28 cellular contexts compared by ENCODE assay signal in genomic region chr6:165999279-165999678, GRCh38.
"Had no signal": no experiment of that assay in that cellular context is flagged by ENCODE, and none has a peak within 500 bp of the region (broad histone marks: within the 10 kb centered on the region; RNA-seq: fewer than 3 reads in every experiment).

No MANE protein-coding gene starts in this region.

- H3K4me1 ChIP-seq: left lung, lower lobe of right lung, right atrium auricular region, right lobe of liver, stomach, testis, transverse colon, upper lobe of left lung, vagina had no signal

- H3K36me3 Mint-ChIP-seq: immature natural killer cell; naive thymus-derived CD8-positive, alpha-beta T cell; neural progenitor cell; stimulated activated naive B cell treated with anti-CD40 and anti-IgM and Interleukin-4, amounts not matched to agents 10 μg/mL and 1 μg/mL and 100 μg/mL, for 72 hours had no signal

- H3K9me3 Mint-ChIP-seq: nephron had no signal

- H3K27me3 ChIP-seq: ovary, right atrium auricular region, right lobe of liver, stomach, testis, thyroid gland, transverse colon, upper lobe of left lung, vagina had no signal

- FAIRE-seq: islet of Langerhans, kidney had no signal

- H3K36me3 ChIP-seq: left lung, lower lobe of right lung, neural progenitor cell, ovary, right atrium auricular region, right lobe of liver, stomach, thyroid gland, transverse colon, upper lobe of left lung, vagina had no signal

- H3K4me3 Mint-ChIP-seq: immature natural killer cell; naive thymus-derived CD8-positive, alpha-beta T cell; nephron; neural progenitor cell; stimulated activated naive B cell treated with anti-CD40 and anti-IgM and Interleukin-4, amounts not matched to agents 10 μg/mL and 1 μg/mL and 100 μg/mL, for 72 hours had no signal

- H3K4me3 ChIP-seq: left lung, lower lobe of right lung, neural progenitor cell, ovary, right atrium auricular region, right lobe of liver, smooth muscle cell, stomach, testis, thyroid gland, transverse colon, upper lobe of left lung, vagina had no signal

- H3K27ac ChIP-seq: left lung, lower lobe of right lung, neural progenitor cell, ovary, right atrium auricular region, right lobe of liver, stomach, testis, thyroid gland, transverse colon, upper lobe of left lung, vagina had no signal

- DNase-seq: immature natural killer cell; kidney; left colon; left lung; lower lobe of right lung; mammary epithelial cell; mesenchymal stem cell; naive thymus-derived CD8-positive, alpha-beta T cell; ovary; right lobe of liver; stimulated activated CD4-positive, alpha-beta T cell treated with anti-CD3 and anti-CD28 coated beads, Interleukin-1b, Interleukin-23, amount 100 ng/mL, for 48 hours; stimulated activated CD4-positive, alpha-beta T cell treated with anti-CD3 and anti-CD28 coated beads, Interleukin-2, amount 100 ng/mL, for 48 hours; stimulated activated CD4-positive, alpha-beta T cell treated with anti-CD3 and anti-CD28 coated beads, Interleukin-4, amount 100 ng/mL, for 4 hours; stimulated activated CD8-positive, alpha-beta memory T cell treated with anti-CD3 and anti-CD28 coated beads, Interleukin-4, amount 100 ng/mL, for 48 hours; stimulated activated naive B cell treated with anti-CD40 and anti-IgM and Interleukin-4, amounts not matched to agents 10 μg/mL and 1 μg/mL and 100 μg/mL, for 72 hours; stimulated activated naive CD8-positive, alpha-beta T cell treated with anti-CD3 and anti-CD28 coated beads, Interleukin-15, Interleukin-2, amounts not matched to agents 100 U/mL and 50 U/mL, for 24 hours; stomach; testis; thyroid gland; transverse colon; upper lobe of left lung had no signal

- H3K4me2 ChIP-seq: neural progenitor cell, smooth muscle cell had no signal

- H3K27ac Mint-ChIP-seq: immature natural killer cell; nephron; neural progenitor cell; progenitor cell of endocrine pancreas; stimulated activated naive B cell treated with anti-CD40 and anti-IgM and Interleukin-4, amounts not matched to agents 10 μg/mL and 1 μg/mL and 100 μg/mL, for 72 hours had no signal

- H3K4me1 Mint-ChIP-seq: immature natural killer cell; naive thymus-derived CD8-positive, alpha-beta T cell; stimulated activated naive B cell treated with anti-CD40 and anti-IgM and Interleukin-4, amounts not matched to agents 10 μg/mL and 1 μg/mL and 100 μg/mL, for 72 hours had no signal

- ATAC-seq: left colon; left lung; lower lobe of right lung; naive thymus-derived CD8-positive, alpha-beta T cell; right lobe of liver; stimulated activated naive B cell treated with anti-CD40 and anti-IgM and Interleukin-4, amounts not matched to agents 10 μg/mL and 1 μg/mL and 100 μg/mL, for 72 hours; stimulated activated naive CD8-positive, alpha-beta T cell treated with anti-CD3 and anti-CD28 coated beads, Interleukin-15, Interleukin-2, amounts not matched to agents 100 U/mL and 50 U/mL, for 24 hours had no signal

- H3K9me3 ChIP-seq: left lung, lower lobe of right lung, ovary, right atrium auricular region, right lobe of liver, stomach, testis, thyroid gland, transverse colon, upper lobe of left lung, vagina had no signal
